12 cellular contexts compared by ENCODE assay signal in genomic region chr20:57991211-57991841, GRCh38.
DNase-seq lines count a peak whose midpoint lies in the region; FAIRE-seq and TF ChIP-seq lines count a peak whose summit lies in the region.
"Had no signal": no experiment of that assay in that cellular context is flagged by ENCODE, and none has a peak within 500 bp of the region (broad histone marks: within the 10 kb centered on the region; RNA-seq: fewer than 3 reads in every experiment).

No MANE protein-coding gene starts in this region.

- no peak overlapping the region for H3K4me3 ChIP-seq in A673 (ENCODE audit: low read depth, low read length, poor library complexity, severe bottlenecking)
- no peak overlapping the region for H3K4me3 ChIP-seq in HFF-Myc (replicated peaks; ENCODE audit: low read depth, low read length)
- H3K4me3 ChIP-seq: pancreas had no signal

- CTCF ChIA-PET in A673 (lab: Charles Lee): no interaction called here

- H3K36me3 Mint-ChIP-seq in activated naive CD8-positive, alpha-beta T cell treated with anti-CD3 and anti-CD28 coated beads for 36 hours: no peaks in the 10 kb centered on the region

- H3K4me1 Mint-ChIP-seq in activated naive CD8-positive, alpha-beta T cell treated with anti-CD3 and anti-CD28 coated beads for 36 hours: no peaks in the 10 kb centered on the region
- H3K4me1 Mint-ChIP-seq: T-helper 17 cell had no signal

- no peak for FAIRE-seq in frontal cortex (lab: Jason Lieb, UNC)
- FAIRE-seq: pancreas had no signal

- no peaks in the 10 kb centered on the region for H3K9me3 Mint-ChIP-seq in activated naive CD8-positive, alpha-beta T cell treated with anti-CD3 and anti-CD28 coated beads for 36 hours

- BruUV-seq in A673 (replicated peaks; lab: Mats Ljungman, UMichigan): no TSS peak

- DNase-seq in A673 (ENCODE audit: low spot score): peak; percentile 18
- DNase-seq in HFF-Myc (ENCODE audit: extremely low read depth, low read depth): peak; percentile 85
- DNase-seq in activated naive CD8-positive, alpha-beta T cell treated with anti-CD3 and anti-CD28 coated beads for 36 hours: peak; percentile 6
- DNase-seq in kidney tubule cell (ENCODE audit: low spot score): peak; percentile 95
- DNase-seq in activated CD8-positive, alpha-beta memory T cell treated with anti-CD3 and anti-CD28 coated beads for 24 hours: no peak
- DNase-seq in frontal cortex (ENCODE audit: low spot score in 2 of 2): no peak
- no peak for DNase-seq in NCI-H2081 treated with DMSO at 0.1 percent for 48 hours (lab: John Stamatoyannopoulos, UW)
- no peak for DNase-seq in germinal center (ENCODE audit: low spot score)
- DNase-seq: activated naive CD4-positive, alpha-beta T cell treated with anti-CD3 and anti-CD28 coated beads, Interleukin-2, amount 50 U/mL, for 16 hours; NCI-H1105 treated with DMSO at 0.1 percent for 48 hours; T-helper 17 cell had no signal

- intact Hi-C loops in A673 (cut with micrococcal nuclease; ENCODE audit: unreplicated experiment): no loop called here

- no peaks in the 10 kb centered on the region for H3K36me3 ChIP-seq in A673 (ENCODE audit: insufficient read depth, low read length, poor library complexity, severe bottlenecking)
- H3K36me3 ChIP-seq: pancreas had no signal

- H3K4me3 Mint-ChIP-seq in activated naive CD8-positive, alpha-beta T cell treated with anti-CD3 and anti-CD28 coated beads for 36 hours: no peak overlapping the region
- H3K4me3 Mint-ChIP-seq: T-helper 17 cell had no signal

- no peak overlapping the region for H3K27ac Mint-ChIP-seq in activated naive CD8-positive, alpha-beta T cell treated with anti-CD3 and anti-CD28 coated beads for 36 hours
- H3K27ac Mint-ChIP-seq: T-helper 17 cell had no signal

- no peaks in the 10 kb centered on the region for H3K4me1 ChIP-seq in A673 (ENCODE audit: insufficient read depth, low read length, poor library complexity, severe bottlenecking)
- H3K4me1 ChIP-seq: pancreas had no signal

- TF ChIP-seq CTCF in A673 (conservative IDR thresholded peaks at IDR 0.05; ENCODE audit: low read depth, low read length) (no peak), HFF-Myc (IDR thresholded peaks at IDR 0.05; ENCODE audit: low read depth, low read length, missing control alignments) (no peak)

- no peak overlapping the region for H3K27ac ChIP-seq in A673 (ENCODE audit: low read depth, low read length, poor library complexity, severe bottlenecking)
- H3K27ac ChIP-seq: pancreas had no signal

- POLR2A ChIA-PET in A673 (lab: Charles Lee; ENCODE audit: low non-redundant PET): no interaction called here

- peaks cover 7% of the 10 kb centered on the region for H3K27me3 Mint-ChIP-seq in activated naive CD8-positive, alpha-beta T cell treated with anti-CD3 and anti-CD28 coated beads for 36 hours

- no peaks in the 10 kb centered on the region for H3K27me3 ChIP-seq in A673 (replicated peaks; ENCODE audit: insufficient read depth, low read depth, low read length, poor library complexity)
- H3K27me3 ChIP-seq: pancreas had no signal

- no peaks in the 10 kb centered on the region for H3K9me3 ChIP-seq in A673 (ENCODE audit: low read depth, low read length, poor library complexity, severe bottlenecking)
- H3K9me3 ChIP-seq: pancreas had no signal

Comparison
In these comparisons a context has a peak if more than half of its experiments do, and no peak if none do; other contexts are left out.
1. DNase-seq: peak in A673 (single experiment), HFF-Myc (single experiment), activated naive CD8-positive, alpha-beta T cell treated with anti-CD3 and anti-CD28 coated beads for 36 hours (single experiment) and kidney tubule cell (single experiment); none in activated CD8-positive, alpha-beta memory T cell treated with anti-CD3 and anti-CD28 coated beads for 24 hours (single experiment), frontal cortex (0 of 2), NCI-H2081 treated with DMSO at 0.1 percent for 48 hours (single experiment) and germinal center (single experiment).